ENCODE assay signal across 3 cellular contexts in genomic region chr2:203697763-203698162, GRCh38. TPM values are rescaled to one million over a fixed set of nuclear protein-coding genes. Genes with fewer than 3 reads are reported as not detected.
"Had no signal": no experiment of that assay in that cellular context is flagged by ENCODE, and none has a peak within 500 bp of the region (broad histone marks: within the 10 kb centered on the region; RNA-seq: fewer than 3 reads in every experiment).

No MANE protein-coding gene starts in this region.

RNA-seq across cellular contexts. Expression of gene CD28, which starts 8.7 kb away (rescaled TPM):
- total RNA-seq: MCF 10A, PC-3, SJSA1 had no signal
